22 cellular contexts compared by ENCODE assay signal in the genomic region with DNA sequence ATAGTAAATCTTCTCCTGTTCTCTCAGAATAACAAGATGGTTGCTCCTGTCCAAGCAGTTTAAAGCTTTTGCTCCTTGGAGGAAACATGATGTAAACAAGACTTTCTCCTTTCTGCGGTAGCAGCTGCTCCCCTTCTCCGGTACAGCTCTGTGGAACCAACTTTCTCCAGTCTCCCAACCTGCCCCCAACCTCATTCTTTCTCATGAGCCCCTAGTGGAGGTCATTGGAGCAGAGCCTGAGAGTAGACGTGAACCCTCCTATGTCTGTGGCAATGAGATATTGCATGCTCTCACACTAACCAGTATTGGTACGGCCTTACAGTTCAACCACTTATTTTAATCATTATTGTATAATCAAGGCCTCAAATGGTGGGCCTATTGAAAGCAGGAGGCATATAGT.
"Had no signal": no experiment of that assay in that cellular context is flagged by ENCODE, and none has a peak within 500 bp of the region (broad histone marks: within the 10 kb centered on the region; RNA-seq: fewer than 3 reads in every experiment).

No MANE protein-coding gene starts in this region.

- H3K27ac Mint-ChIP-seq: mesothelial cell of epicardium; naive B cell; natural killer cell treated with Interleukin-12 subunit alpha and Interleukin-12 subunit beta and Interleukin-15 and Interleukin-18, amount 100 ng/mL, for 72 hours; progenitor cell of endocrine pancreas; stimulated activated naive B cell treated with anti-CD40 and anti-IgM and Interleukin-4, amounts not matched to agents 10 μg/mL and 1 μg/mL and 100 μg/mL, for 72 hours; stimulated activated naive CD8-positive, alpha-beta T cell treated with anti-CD3 and anti-CD28 coated beads, Interleukin-15, Interleukin-2, amounts not matched to agents 100 ng/mL and 50 ng/mL, for 24 hours had no signal

- H3K9ac ChIP-seq: parathyroid adenoma had no signal

- H3K36me3 ChIP-seq: lower lobe of right lung, right lobe of liver, thoracic aorta, tibial nerve, upper lobe of left lung had no signal

- DNase-seq: dermis blood vessel endothelial cell; effector memory CD4-positive, alpha-beta T cell; head of caudate nucleus; left ventricle myocardium superior; lower lobe of right lung; mucosa of descending colon; naive B cell; right lobe of liver; small intestine; stimulated activated CD4-positive, alpha-beta T cell treated with anti-CD3 and anti-CD28 coated beads, Interleukin-15, amount 100 ng/mL, for 24 hours; stimulated activated CD4-positive, alpha-beta T cell treated with anti-CD3 and anti-CD28 coated beads, Interleukin-2, amount 100 ng/mL, for 48 hours; stimulated activated naive B cell treated with anti-CD40 and anti-IgM and Interleukin-4, amounts not matched to agents 10 μg/mL and 1 μg/mL and 100 μg/mL, for 72 hours; upper lobe of left lung had no signal

- H3K4me3 ChIP-seq: coronary artery, lower lobe of right lung, mucosa of descending colon, right lobe of liver, thoracic aorta, tibial nerve, upper lobe of left lung had no signal

- H3K27ac ChIP-seq: coronary artery, lower lobe of right lung, parathyroid adenoma, right lobe of liver, thoracic aorta, tibial nerve, upper lobe of left lung had no signal

- H3K4me1 ChIP-seq: lower lobe of right lung, parathyroid adenoma, right lobe of liver, tibial nerve, upper lobe of left lung had no signal

- ATAC-seq: left ventricle myocardium superior; lower lobe of right lung; mucosa of descending colon; natural killer cell treated with Interleukin-12 subunit alpha and Interleukin-12 subunit beta and Interleukin-15 and Interleukin-18, amount 100 ng/mL, for 72 hours; right lobe of liver; stimulated activated naive B cell treated with anti-CD40 and anti-IgM and Interleukin-4, amounts not matched to agents 10 μg/mL and 1 μg/mL and 100 μg/mL, for 72 hours had no signal

- H3K36me3 Mint-ChIP-seq: stimulated activated naive B cell treated with anti-CD40 and anti-IgM and Interleukin-4, amounts not matched to agents 10 μg/mL and 1 μg/mL and 100 μg/mL, for 72 hours had no signal

- H3K79me2 ChIP-seq: parathyroid adenoma had no signal

- H3K4me1 Mint-ChIP-seq: mesothelial cell of epicardium; naive B cell; neural crest cell; stimulated activated naive B cell treated with anti-CD40 and anti-IgM and Interleukin-4, amounts not matched to agents 10 μg/mL and 1 μg/mL and 100 μg/mL, for 72 hours had no signal

- H3K4me3 Mint-ChIP-seq: mesothelial cell of epicardium; naive B cell; natural killer cell treated with Interleukin-12 subunit alpha and Interleukin-12 subunit beta and Interleukin-15 and Interleukin-18, amount 100 ng/mL, for 72 hours; neural crest cell; stimulated activated naive B cell treated with anti-CD40 and anti-IgM and Interleukin-4, amounts not matched to agents 10 μg/mL and 1 μg/mL and 100 μg/mL, for 72 hours; stimulated activated naive CD8-positive, alpha-beta T cell treated with anti-CD3 and anti-CD28 coated beads, Interleukin-15, Interleukin-2, amounts not matched to agents 100 ng/mL and 50 ng/mL, for 24 hours had no signal

- H3K27me3 Mint-ChIP-seq: naive B cell; natural killer cell treated with Interleukin-12 subunit alpha and Interleukin-12 subunit beta and Interleukin-15 and Interleukin-18, amount 100 ng/mL, for 72 hours; progenitor cell of endocrine pancreas; stimulated activated naive B cell treated with anti-CD40 and anti-IgM and Interleukin-4, amounts not matched to agents 10 μg/mL and 1 μg/mL and 100 μg/mL, for 72 hours; stimulated activated naive CD8-positive, alpha-beta T cell treated with anti-CD3 and anti-CD28 coated beads, Interleukin-15, Interleukin-2, amounts not matched to agents 100 ng/mL and 50 ng/mL, for 24 hours had no signal

- H3K9me3 ChIP-seq: lower lobe of right lung, right lobe of liver, thoracic aorta, tibial nerve, upper lobe of left lung had no signal

- H3K27me3 ChIP-seq: right lobe of liver, tibial nerve, upper lobe of left lung had no signal

- H2AFZ ChIP-seq: parathyroid adenoma had no signal
